In the genomic region with DNA sequence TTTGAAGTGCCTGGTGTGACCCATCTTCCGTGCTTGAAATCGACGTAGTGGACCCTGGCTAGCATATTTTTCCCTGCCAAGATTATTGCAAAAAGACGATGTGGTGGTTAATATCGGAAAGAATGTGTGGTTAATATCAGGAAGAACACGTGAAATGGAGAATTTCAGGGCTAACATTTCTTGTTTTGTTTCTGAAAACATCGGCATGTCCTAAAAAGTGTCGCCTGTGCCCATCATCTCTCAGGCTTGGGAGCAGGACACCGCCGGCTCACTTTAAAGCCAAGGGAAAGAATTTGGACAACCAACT, we compare ENCODE assay signal across 8 cellular contexts. TPM values are rescaled to one million over a fixed set of nuclear protein-coding genes. Genes with fewer than 3 reads are reported as not detected.
DNase-seq lines count a peak whose midpoint lies in the region; ATAC-seq, FAIRE-seq and TF ChIP-seq lines count a peak whose summit lies in the region.

No MANE protein-coding gene starts in this region.

- H3K27ac ChIP-seq in kidney (ENCODE audit: low read depth in 2 of 2, low read length in 2 of 2) = peak overlapping the region; percentile 78 to 99
- peak overlapping the region; percentile 96 for H3K27ac ChIP-seq in substantia nigra (ENCODE audit: low read depth, low read length, poor library complexity, severe bottlenecking)

- intact Hi-C loops in activated T-helper 2 cell treated with anti-CD3 and anti-CD28 coated beads, Interferon-gamma antibody, Interleukin-2, Interleukin-4, amounts not matched to agents 10 μg/mL and 5 μg/mL and 100 μg/mL, durations not matched to agents 14 hours and 24 hours and 36 hours (cut with micrococcal nuclease) = loop anchor here (1.0 to 10.0 kb wide), 2 partner anchors 15 to 377 kb away; a partner anchor contains a TSS
- intact Hi-C loops in kidney (cut with DNase I) = loop anchor here (10.0 kb wide), 1 partner anchor 117 kb away; no protein-coding TSS in a partner anchor

- H3K9me3 Mint-ChIP-seq in T-helper 1 cell treated with Interleukin-12 subunit alpha and Interleukin-12 subunit beta and Interleukin-4 antibody, amounts not matched to agents 30 μg/mL and 1 μg/mL, for 36 hours = no peaks in the 10 kb centered on the region
- H3K9me3 Mint-ChIP-seq in activated T-helper 2 cell treated with anti-CD3 and anti-CD28 coated beads, Interferon-gamma antibody, Interleukin-2, Interleukin-4, amounts not matched to agents 10 μg/mL and 5 μg/mL and 100 μg/mL, durations not matched to agents 14 hours and 24 hours and 36 hours = no peaks in the 10 kb centered on the region

- peak overlapping the region; percentile 94 for H3K27ac Mint-ChIP-seq in T-helper 1 cell treated with Interleukin-12 subunit alpha and Interleukin-12 subunit beta and Interleukin-4 antibody, amounts not matched to agents 30 μg/mL and 1 μg/mL, for 36 hours
- peak overlapping the region; percentile 87 for H3K27ac Mint-ChIP-seq in activated T-helper 2 cell treated with anti-CD3 and anti-CD28 coated beads, Interferon-gamma antibody, Interleukin-2, Interleukin-4, amounts not matched to agents 10 μg/mL and 5 μg/mL and 100 μg/mL, durations not matched to agents 14 hours and 24 hours and 36 hours

- H3K4me1 Mint-ChIP-seq in T-helper 1 cell treated with Interleukin-12 subunit alpha and Interleukin-12 subunit beta and Interleukin-4 antibody, amounts not matched to agents 30 μg/mL and 1 μg/mL, for 36 hours (ENCODE audit: low read depth) = peaks cover 15% of the 10 kb centered on the region
- H3K4me1 Mint-ChIP-seq in activated T-helper 2 cell treated with anti-CD3 and anti-CD28 coated beads, Interferon-gamma antibody, Interleukin-2, Interleukin-4, amounts not matched to agents 10 μg/mL and 5 μg/mL and 100 μg/mL, durations not matched to agents 14 hours and 24 hours and 36 hours (ENCODE audit: low read depth) = peaks cover 12% of the 10 kb centered on the region

- peaks cover 7% of the 10 kb centered on the region for H3K36me3 Mint-ChIP-seq in T-helper 1 cell treated with Interleukin-12 subunit alpha and Interleukin-12 subunit beta and Interleukin-4 antibody, amounts not matched to agents 30 μg/mL and 1 μg/mL, for 36 hours (ENCODE audit: low read depth)
- H3K36me3 Mint-ChIP-seq in activated T-helper 2 cell treated with anti-CD3 and anti-CD28 coated beads, Interferon-gamma antibody, Interleukin-2, Interleukin-4, amounts not matched to agents 10 μg/mL and 5 μg/mL and 100 μg/mL, durations not matched to agents 14 hours and 24 hours and 36 hours (ENCODE audit: low read depth) = peaks cover 18% of the 10 kb centered on the region

- FAIRE-seq in kidney (lab: Jason Lieb, UNC) = no peak

- H3K4me3 ChIP-seq in kidney (ENCODE audit: low read length in 2 of 2) = peak overlapping the region; percentile 69 to 84

- H3K4me1 ChIP-seq in kidney (ENCODE audit: control insufficient read depth in 1 of 2, insufficient read depth in 1 of 2, low read depth in 1 of 2, low read length in 2 of 2) = peaks cover 5 to 16% of the 10 kb centered on the region in 2 donors

- H3K9me3 ChIP-seq in kidney (ENCODE audit: control insufficient read depth in 1 of 2, low read length in 2 of 2) = no peaks in the 10 kb centered on the region

- peak overlapping the region in 1 of 2 donors; percentile 61 for H3K9ac ChIP-seq in kidney (ENCODE audit: low read length in 2 of 2)

- peaks cover 4% of the 10 kb centered on the region for H3K27me3 Mint-ChIP-seq in T-helper 1 cell treated with Interleukin-12 subunit alpha and Interleukin-12 subunit beta and Interleukin-4 antibody, amounts not matched to agents 30 μg/mL and 1 μg/mL, for 36 hours (ENCODE audit: low read depth)
- H3K27me3 Mint-ChIP-seq in activated T-helper 2 cell treated with anti-CD3 and anti-CD28 coated beads, Interferon-gamma antibody, Interleukin-2, Interleukin-4, amounts not matched to agents 10 μg/mL and 5 μg/mL and 100 μg/mL, durations not matched to agents 14 hours and 24 hours and 36 hours (ENCODE audit: low read depth) = no peaks in the 10 kb centered on the region

- H3K4me3 Mint-ChIP-seq in T-helper 1 cell treated with Interleukin-12 subunit alpha and Interleukin-12 subunit beta and Interleukin-4 antibody, amounts not matched to agents 30 μg/mL and 1 μg/mL, for 36 hours = peak overlapping the region; percentile 88
- H3K4me3 Mint-ChIP-seq in activated T-helper 2 cell treated with anti-CD3 and anti-CD28 coated beads, Interferon-gamma antibody, Interleukin-2, Interleukin-4, amounts not matched to agents 10 μg/mL and 5 μg/mL and 100 μg/mL, durations not matched to agents 14 hours and 24 hours and 36 hours (ENCODE audit: low read depth) = peak overlapping the region; percentile 74

- H3K36me3 ChIP-seq in kidney (ENCODE audit: control insufficient read depth in 1 of 2, insufficient read depth in 2 of 2, low read length in 2 of 2) = peaks cover 0 to 7% of the 10 kb centered on the region in 2 donors

- TF ChIP-seq CTCF in kidney (IDR thresholded peaks at IDR 0.05; ENCODE audit: borderline replicate concordance, extremely low read depth, insufficient read depth) = no peak

- DNase-seq in T-helper 1 cell (no peak), kidney (no peak), substantia nigra (lab: John Stamatoyannopoulos, UW) (no peak), globus pallidus (ENCODE audit: low spot score) (no peak)
- DNase-seq in activated T-helper 2 cell treated with anti-CD3 and anti-CD28 coated beads, Interferon-gamma antibody, Interleukin-2, Interleukin-4, amounts not matched to agents 10 μg/mL and 5 μg/mL and 100 μg/mL, durations not matched to agents 14 hours and 24 hours and 36 hours (ENCODE audit: low spot score) = no peak
- DNase-seq in effector CD4-positive, alpha-beta T cell = no peak

- no peak for ATAC-seq in HG02678 (IDR thresholded peaks at IDR 0.05; ENCODE audit: unreplicated experiment)

RNA-seq across cellular contexts. Expression of a gene that starts 0.3 kb away (rescaled TPM):
- 138 and 145 TPM in 2 replicates for total RNA-seq in activated T-helper 2 cell treated with anti-CD3 and anti-CD28 coated beads, Interferon-gamma antibody, Interleukin-2, Interleukin-4, amounts not matched to agents 10 μg/mL and 5 μg/mL and 100 μg/mL, durations not matched to agents 14 hours and 24 hours and 36 hours
- 102 TPM for total RNA-seq in kidney
- 551 TPM for polyA plus RNA-seq in kidney (ENCODE audit: insufficient read depth, low read depth, low replicate concordance)

RNA-seq across cellular contexts. Expression of a gene that starts 6.4 kb away (rescaled TPM):
- total RNA-seq in activated T-helper 2 cell treated with anti-CD3 and anti-CD28 coated beads, Interferon-gamma antibody, Interleukin-2, Interleukin-4, amounts not matched to agents 10 μg/mL and 5 μg/mL and 100 μg/mL, durations not matched to agents 14 hours and 24 hours and 36 hours = 15.4 and 18.4 TPM in 2 replicates
- total RNA-seq in kidney = 2.6 TPM
- polyA plus RNA-seq in kidney (ENCODE audit: insufficient read depth, low read depth, low replicate concordance) = 13.1 TPM

RNA-seq across cellular contexts. Expression of a gene that starts 13.8 kb away (rescaled TPM):
- 21.8 and 21.9 TPM in 2 replicates for total RNA-seq in activated T-helper 2 cell treated with anti-CD3 and anti-CD28 coated beads, Interferon-gamma antibody, Interleukin-2, Interleukin-4, amounts not matched to agents 10 μg/mL and 5 μg/mL and 100 μg/mL, durations not matched to agents 14 hours and 24 hours and 36 hours
- 29.8 TPM for total RNA-seq in kidney
- polyA plus RNA-seq in kidney (ENCODE audit: insufficient read depth, low read depth, low replicate concordance) = 47.3 TPM

RNA-seq across cellular contexts. Expression of a gene that starts 13.9 kb away (rescaled TPM):
- 103 TPM in 2 replicates for total RNA-seq in activated T-helper 2 cell treated with anti-CD3 and anti-CD28 coated beads, Interferon-gamma antibody, Interleukin-2, Interleukin-4, amounts not matched to agents 10 μg/mL and 5 μg/mL and 100 μg/mL, durations not matched to agents 14 hours and 24 hours and 36 hours
- 99.3 TPM for total RNA-seq in kidney
- polyA plus RNA-seq in kidney (ENCODE audit: insufficient read depth, low read depth, low replicate concordance) = 149 TPM

RNA-seq across cellular contexts. Expression of a gene that starts 14.7 kb away (rescaled TPM):
- total RNA-seq in activated T-helper 2 cell treated with anti-CD3 and anti-CD28 coated beads, Interferon-gamma antibody, Interleukin-2, Interleukin-4, amounts not matched to agents 10 μg/mL and 5 μg/mL and 100 μg/mL, durations not matched to agents 14 hours and 24 hours and 36 hours = 32.3 and 33.4 TPM in 2 replicates
- 9.9 TPM for total RNA-seq in kidney
- polyA plus RNA-seq in kidney (ENCODE audit: insufficient read depth, low read depth, low replicate concordance) = 9.9 TPM
